ENCODE assay signal across 14 cellular contexts in the genomic region with DNA sequence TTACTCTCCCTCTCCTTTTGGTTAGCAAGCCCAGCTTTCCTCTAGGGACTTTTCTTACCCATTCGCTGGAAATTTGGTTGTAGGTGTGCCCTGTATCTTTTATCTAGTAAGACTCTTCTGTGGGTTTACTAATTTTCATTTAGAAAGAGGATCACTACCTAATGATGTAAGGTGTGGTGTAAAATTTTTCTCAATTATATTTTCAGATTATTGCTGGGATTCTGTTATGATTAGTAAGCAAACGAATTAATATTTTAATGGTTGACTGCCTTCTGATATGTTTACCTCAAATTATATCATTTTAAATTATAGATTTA. TPM values are rescaled to one million over a fixed set of nuclear protein-coding genes. Genes with fewer than 3 reads are reported as not detected.
DNase-seq lines count a peak whose midpoint lies in the region; ATAC-seq, FAIRE-seq and TF ChIP-seq lines count a peak whose summit lies in the region.
"Had no signal": no experiment of that assay in that cellular context is flagged by ENCODE, and none has a peak within 500 bp of the region (broad histone marks: within the 10 kb centered on the region; RNA-seq: fewer than 3 reads in every experiment).

No MANE protein-coding gene starts in this region.

- H3K4me3 ChIP-seq in CD8-positive, alpha-beta T cell (ENCODE audit: low read depth, low read length), result no peak overlapping the region

- no peaks in the 10 kb centered on the region for H3K9me3 ChIP-seq in CD8-positive, alpha-beta T cell (ENCODE audit: low read length)

- no peak for ATAC-seq in CD8-positive, alpha-beta T cell
- peak; percentile 3 for ATAC-seq in GM19025 (IDR thresholded peaks at IDR 0.05; ENCODE audit: low read depth, unreplicated experiment)
- ATAC-seq in HG03064 (IDR thresholded peaks at IDR 0.05; ENCODE audit: low read depth, unreplicated experiment), result peak; percentile 14
- ATAC-seq in HG03460 (IDR thresholded peaks at IDR 0.05; ENCODE audit: unreplicated experiment), result no peak
- ATAC-seq: left lobe of liver, right cardiac atrium had no signal

- peaks cover 58% of the 10 kb centered on the region for H3K4me1 ChIP-seq in CD8-positive, alpha-beta T cell (ENCODE audit: insufficient read depth, low read length)

- intact Hi-C loops in CD8-positive, alpha-beta T cell (cut with DNase I, micrococcal nuclease), result no loop called here

- DNase-seq in CD8-positive, alpha-beta T cell, result no peak
- DNase-seq in caudate nucleus (lab: John Stamatoyannopoulos, UW) (no peak), GF-D8 (lab: John Stamatoyannopoulos, UW) (no peak), GM12891 (ENCODE audit: insufficient read length, low spot score) (no peak)
- no peak for DNase-seq in activated CD8-positive, alpha-beta memory T cell treated with anti-CD3 and anti-CD28 coated beads, Interleukin-2, amount 50 U/mL, for 48 hours
- DNase-seq: right cardiac atrium; stimulated activated CD4-positive, alpha-beta T cell treated with anti-CD3 and anti-CD28 coated beads, Interleukin-2, amount 100 ng/mL, for 48 hours; stimulated activated naive CD4-positive, alpha-beta T cell treated with Interleukin-2 at 50 U/mL for 16 hours had no signal

- H3K27me3 Mint-ChIP-seq in CD8-positive, alpha-beta T cell (ENCODE audit: low read depth), result no peaks in the 10 kb centered on the region

- no peak for FAIRE-seq in GM12891 (lab: Jason Lieb, UNC)

- H3K27me3 ChIP-seq in CD8-positive, alpha-beta T cell (ENCODE audit: insufficient read depth, low read length), result no peaks in the 10 kb centered on the region

- no peak for TF ChIP-seq POLR2A in GM12891 (IDR thresholded peaks at IDR 0.05; ENCODE audit: low read depth, low read length)

- peaks cover 6% of the 10 kb centered on the region for H3K36me3 Mint-ChIP-seq in CD8-positive, alpha-beta T cell

- no peaks in the 10 kb centered on the region for H3K9me3 Mint-ChIP-seq in CD8-positive, alpha-beta T cell
- H3K9me3 Mint-ChIP-seq: nephron; T-helper 2 cell treated with Interferon-gamma antibody and Interleukin-4, amounts not matched to agents 5 μg/mL and 100 μg/mL, for 36 hours had no signal

- CTCF ChIA-PET in CD8-positive, alpha-beta T cell (lab: Charles Lee), result no interaction called here

- TF ChIP-seq CTCF in CD8-positive, alpha-beta T cell (IDR thresholded peaks at IDR 0.05), result no peak

- no peaks in the 10 kb centered on the region for H3K36me3 ChIP-seq in CD8-positive, alpha-beta T cell (ENCODE audit: insufficient read depth, low read length)

- POLR2A ChIA-PET in CD8-positive, alpha-beta T cell (lab: Charles Lee), result no interaction called here

- no peak overlapping the region for H3K4me3 Mint-ChIP-seq in CD8-positive, alpha-beta T cell
- H3K4me3 Mint-ChIP-seq: nephron; T-helper 2 cell treated with Interferon-gamma antibody and Interleukin-4, amounts not matched to agents 5 μg/mL and 100 μg/mL, for 36 hours had no signal

- no peak overlapping the region for H3K27ac ChIP-seq in CD8-positive, alpha-beta T cell (ENCODE audit: low read depth, low read length)
- peak overlapping the region; percentile 4 for H3K27ac ChIP-seq in caudate nucleus (ENCODE audit: low read depth, low read length)

- H3K27ac Mint-ChIP-seq in CD8-positive, alpha-beta T cell, result peak overlapping the region; percentile 12
- H3K27ac Mint-ChIP-seq: nephron; T-helper 2 cell treated with Interferon-gamma antibody and Interleukin-4, amounts not matched to agents 5 μg/mL and 100 μg/mL, for 36 hours had no signal

- H3K4me1 Mint-ChIP-seq in CD8-positive, alpha-beta T cell (ENCODE audit: low read depth), result peaks cover 83% of the 10 kb centered on the region

TF ChIP-seq in GM12891, 5 proteins besides CTCF, POLR2A, EP300 and RAD21:
- no peak for TF ChIP-seq POU2F2 (IDR thresholded peaks at IDR 0.05; ENCODE audit: low read depth, low read length)
- TF ChIP-seq SPI1 (IDR thresholded peaks at IDR 0.05; ENCODE audit: low read depth, low read length), result no peak
- TF ChIP-seq TAF1 (IDR thresholded peaks at IDR 0.05; ENCODE audit: low read depth, low read length), result no peak
- no peak for TF ChIP-seq PAX5 (IDR thresholded peaks at IDR 0.05; ENCODE audit: insufficient read depth, low read length, severe bottlenecking)
- TF ChIP-seq POLR2AphosphoS5 (IDR thresholded peaks at IDR 0.05; ENCODE audit: low read depth, low read length), result no peak

RNA-seq across cellular contexts. Expression of a gene that starts 28.5 kb away (rescaled TPM):
- total RNA-seq in CD8-positive, alpha-beta T cell, result 10 to 100 TPM; 33.1 to 35.8 TPM
- polyA plus RNA-seq in GM12891 (2012; ENCODE audit: low read depth, missing spikeins), result 22.3 TPM

Comparison
In these comparisons a context has a peak if more than half of its experiments do, and no peak if none do; other contexts are left out.
1. ATAC-seq: peak in GM19025 (single experiment) and HG03064 (single experiment); none in CD8-positive, alpha-beta T cell (single experiment) and HG03460 (single experiment).